In the genomic region with DNA sequence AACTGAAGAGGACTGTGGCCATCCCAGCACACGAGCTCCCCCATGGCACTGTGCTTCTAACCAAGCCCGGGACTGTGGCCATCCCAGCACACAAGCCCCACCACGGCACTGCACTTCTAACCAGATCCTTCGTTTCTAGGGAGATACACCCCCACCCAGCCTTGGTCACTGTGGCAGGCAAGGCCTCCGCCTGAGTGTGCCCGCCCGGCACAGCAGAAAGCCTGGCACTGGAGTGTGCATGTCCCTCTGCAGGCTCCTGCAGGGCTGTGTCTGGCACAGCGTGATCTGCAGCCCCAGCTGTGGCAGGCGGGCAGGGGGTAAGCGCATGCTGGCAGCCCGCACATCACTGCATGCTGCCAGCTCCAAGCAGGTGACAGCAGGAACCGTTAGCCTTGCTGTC, we compare ENCODE assay signal across 16 cellular contexts. TPM values are rescaled to one million over a fixed set of nuclear protein-coding genes. Genes with fewer than 3 reads are reported as not detected.
A peak's percentile ranks its signal among the peaks of the same experiment; 100 is the strongest.
DNase-seq lines count a peak whose midpoint lies in the region; ATAC-seq and TF ChIP-seq lines count a peak whose summit lies in the region.
"Had no signal": no experiment of that assay in that cellular context is flagged by ENCODE, and none has a peak within 500 bp of the region (broad histone marks: within the 10 kb centered on the region; RNA-seq: fewer than 3 reads in every experiment).

No MANE protein-coding gene starts in this region.

- no peak overlapping the region for H3K4me3 ChIP-seq in SK-N-SH (ENCODE audit: low read depth in 2 of 2, low read length in 1 of 2)
- H3K4me3 ChIP-seq: breast epithelium, Peyer's patch, psoas muscle had no signal

- no peaks in the 10 kb centered on the region for H3K9me2 ChIP-seq in SK-N-SH

- no peak for DNase-seq in SK-N-SH
- DNase-seq in left cardiac atrium, result no peak
- no peak for DNase-seq in HK-2 (ENCODE audit: unreplicated experiment)
- DNase-seq in DMS79 treated with DMSO at 0.1 percent for 48 hours (lab: John Stamatoyannopoulos, UW), result no peak
- DNase-seq in NOMO-1 (lab: John Stamatoyannopoulos, UW; ENCODE audit: unreplicated experiment in 2 of 2), result no peak
- DNase-seq: activated naive CD4-positive, alpha-beta T cell treated with anti-CD3 and anti-CD28 coated beads, Interleukin-2, amount 50 U/mL, for 16 hours; effector CD8-positive, alpha-beta T cell; NCI-H510A treated with DMSO at 0.1 percent for 48 hours; psoas muscle; T-helper 1 cell had no signal

- H3K36me3 ChIP-seq in SK-N-SH (replicated peaks in 1 of 2; ENCODE audit: control insufficient read depth in 1 of 2, insufficient read depth in 2 of 2, low read length in 1 of 2), result no peaks in the 10 kb centered on the region
- H3K36me3 ChIP-seq: breast epithelium, Peyer's patch had no signal

- no peak overlapping the region for H3K4me2 ChIP-seq in SK-N-SH

- peaks cover 2% of the 10 kb centered on the region for H3F3A ChIP-seq in SK-N-SH (replicated peaks; ENCODE audit: insufficient read depth)

- H2AFZ ChIP-seq in SK-N-SH (ENCODE audit: low read depth), result no peak overlapping the region

- peaks cover 22% of the 10 kb centered on the region for H3K4me1 Mint-ChIP-seq in nephron

- no peak for TF ChIP-seq EP300 in SK-N-SH (IDR thresholded peaks at IDR 0.05; ENCODE audit: borderline replicate concordance in 1 of 2, low read depth in 1 of 2, low read length in 1 of 2)

- no peaks in the 10 kb centered on the region for H3K27me3 ChIP-seq in SK-N-SH (ENCODE audit: insufficient read depth)
- H3K27me3 ChIP-seq: breast epithelium, Peyer's patch had no signal

- H3K27ac ChIP-seq in SK-N-SH (ENCODE audit: low read depth in 2 of 2, low read length in 1 of 2), result no peak overlapping the region; a peak in 1 of 4 replicates
- H3K27ac ChIP-seq: psoas muscle had no signal

- TF ChIP-seq CTCF in SK-N-SH (IDR thresholded peaks at IDR 0.05) (no peak), nephron (IDR thresholded peaks at IDR 0.05; ENCODE audit: unreplicated experiment in 3 of 3) (no peak)

- CTCF ChIA-PET in SK-N-SH (lab: Yijun Ruan, JAX), result interaction anchor here (1.0 to 1.1 kb wide), 2 partner anchors 9 to 19 kb away, joined by 3 read pairs; no protein-coding TSS in a partner anchor

- ATAC-seq in SK-N-SH treated with all-trans-retinoic acid at 6 μM for 48 hours, result peak; percentile 17; the same call in 2 of the 3 replicates
- peak; percentile 58 to 68 for ATAC-seq in left cardiac atrium
- no peak for ATAC-seq in HG02588 (IDR thresholded peaks at IDR 0.05; ENCODE audit: unreplicated experiment)
- ATAC-seq: activated CD4-positive, CD25-positive, alpha-beta regulatory T cell treated with anti-CD3 and anti-CD28 coated beads, Interleukin-2, amount 50 U/mL, for 24 hours had no signal

- H3K27me3 Mint-ChIP-seq in nephron (ENCODE audit: low read depth), result peaks cover 13% of the 10 kb centered on the region

- no peaks in the 10 kb centered on the region for H3K9me3 Mint-ChIP-seq in nephron

- TF ChIP-seq RAD21 in SK-N-SH (IDR thresholded peaks at IDR 0.05; ENCODE audit: low read length), result no peak

- peak overlapping the region; percentile 27 to 73 (median 63) for H3K27ac Mint-ChIP-seq in nephron

- H3K36me3 Mint-ChIP-seq in nephron (ENCODE audit: low read depth), result no peaks in the 10 kb centered on the region

- H3K9me3 ChIP-seq in SK-N-SH, result no peaks in the 10 kb centered on the region
- H3K9me3 ChIP-seq: breast epithelium, Peyer's patch, psoas muscle had no signal

- H3K4me1 ChIP-seq in SK-N-SH (ENCODE audit: control insufficient read depth in 1 of 2, insufficient read depth in 2 of 2, low read depth in 1 of 2, low read length in 1 of 2), result peaks cover 0 to 66% of the 10 kb centered on the region in 2 experiments; a peak in 1 of 4 replicates
- H3K4me1 ChIP-seq: psoas muscle had no signal

- 68% methylated on average over 6 of the region's 12 CpGs for WGBS in SK-N-SH (ENCODE audit: low lambda C conversion rate)

- peaks cover 80% of the 10 kb centered on the region; the same call in 1 of the 2 replicates for H3K79me2 ChIP-seq in SK-N-SH (ENCODE audit: insufficient read depth)

- peaks cover 53% of the 10 kb centered on the region; the same call in 1 of the 2 replicates for H4K20me1 ChIP-seq in SK-N-SH (ENCODE audit: insufficient read depth)

- POLR2A ChIA-PET in SK-N-SH (lab: Yijun Ruan, JAX), result interaction anchor here (2.1 kb wide), 1 partner anchor 10 kb away, joined by 5 read pairs; no protein-coding TSS in a partner anchor

- H3K4me3 Mint-ChIP-seq in nephron, result no peak overlapping the region

- H3K9ac ChIP-seq in SK-N-SH, result no peak overlapping the region

- intact Hi-C loops in left cardiac atrium (cut with DNase I), result no loop called here

TF ChIP-seq in SK-N-SH treated with all-trans-retinoic acid at 6 μM for 48 hours, 23 proteins besides CTCF, POLR2A, EP300 and RAD21 (continues in another document):
- no peak for TF ChIP-seq ZNF565 (CRISPR knock-in tag; conservative IDR thresholded peaks at IDR 0.05; ENCODE audit: low read depth)
- TF ChIP-seq BACH2 (CRISPR knock-in tag; IDR thresholded peaks at IDR 0.05; ENCODE audit: borderline replicate concordance), result no peak
- TF ChIP-seq, protein P1, sequence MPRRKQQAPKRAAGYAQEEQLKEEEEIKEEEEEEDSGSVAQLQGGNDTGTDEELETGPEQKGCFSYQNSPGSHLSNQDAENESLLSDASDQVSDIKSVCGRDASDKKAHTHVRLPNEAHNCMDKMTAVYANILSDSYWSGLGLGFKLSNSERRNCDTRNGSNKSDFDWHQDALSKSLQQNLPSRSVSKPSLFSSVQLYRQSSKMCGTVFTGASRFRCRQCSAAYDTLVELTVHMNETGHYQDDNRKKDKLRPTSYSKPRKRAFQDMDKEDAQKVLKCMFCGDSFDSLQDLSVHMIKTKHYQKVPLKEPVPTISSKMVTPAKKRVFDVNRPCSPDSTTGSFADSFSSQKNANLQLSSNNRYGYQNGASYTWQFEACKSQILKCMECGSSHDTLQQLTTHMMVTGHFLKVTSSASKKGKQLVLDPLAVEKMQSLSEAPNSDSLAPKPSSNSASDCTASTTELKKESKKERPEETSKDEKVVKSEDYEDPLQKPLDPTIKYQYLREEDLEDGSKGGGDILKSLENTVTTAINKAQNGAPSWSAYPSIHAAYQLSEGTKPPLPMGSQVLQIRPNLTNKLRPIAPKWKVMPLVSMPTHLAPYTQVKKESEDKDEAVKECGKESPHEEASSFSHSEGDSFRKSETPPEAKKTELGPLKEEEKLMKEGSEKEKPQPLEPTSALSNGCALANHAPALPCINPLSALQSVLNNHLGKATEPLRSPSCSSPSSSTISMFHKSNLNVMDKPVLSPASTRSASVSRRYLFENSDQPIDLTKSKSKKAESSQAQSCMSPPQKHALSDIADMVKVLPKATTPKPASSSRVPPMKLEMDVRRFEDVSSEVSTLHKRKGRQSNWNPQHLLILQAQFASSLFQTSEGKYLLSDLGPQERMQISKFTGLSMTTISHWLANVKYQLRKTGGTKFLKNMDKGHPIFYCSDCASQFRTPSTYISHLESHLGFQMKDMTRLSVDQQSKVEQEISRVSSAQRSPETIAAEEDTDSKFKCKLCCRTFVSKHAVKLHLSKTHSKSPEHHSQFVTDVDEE (CRISPR knock-in tag; IDR thresholded peaks at IDR 0.05), result no peak
- no peak for TF ChIP-seq CSDC2 (CRISPR knock-in tag; IDR thresholded peaks at IDR 0.05)
- no peak for TF ChIP-seq ZFP30 (CRISPR knock-in tag; IDR thresholded peaks at IDR 0.05)
- TF ChIP-seq TOX (CRISPR knock-in tag; IDR thresholded peaks at IDR 0.05; ENCODE audit: borderline replicate concordance), result no peak
- no peak for TF ChIP-seq TCF4 (CRISPR knock-in tag; IDR thresholded peaks at IDR 0.05; ENCODE audit: borderline replicate concordance)

TF ChIP-seq in SK-N-SH, 30 proteins besides CTCF, POLR2A, EP300 and RAD21 (continues in another document):
- no peak for TF ChIP-seq FOXM1 (IDR thresholded peaks at IDR 0.05; ENCODE audit: low read depth)
- TF ChIP-seq EZH2phosphoT487 (IDR thresholded peaks at IDR 0.05; ENCODE audit: borderline replicate concordance, low read depth), result no peak
- TF ChIP-seq, protein P2, sequence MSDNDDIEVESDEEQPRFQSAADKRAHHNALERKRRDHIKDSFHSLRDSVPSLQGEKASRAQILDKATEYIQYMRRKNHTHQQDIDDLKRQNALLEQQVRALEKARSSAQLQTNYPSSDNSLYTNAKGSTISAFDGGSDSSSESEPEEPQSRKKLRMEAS (IDR thresholded peaks at IDR 0.05; ENCODE audit: low read depth), result no peak
- TF ChIP-seq, protein P3, sequence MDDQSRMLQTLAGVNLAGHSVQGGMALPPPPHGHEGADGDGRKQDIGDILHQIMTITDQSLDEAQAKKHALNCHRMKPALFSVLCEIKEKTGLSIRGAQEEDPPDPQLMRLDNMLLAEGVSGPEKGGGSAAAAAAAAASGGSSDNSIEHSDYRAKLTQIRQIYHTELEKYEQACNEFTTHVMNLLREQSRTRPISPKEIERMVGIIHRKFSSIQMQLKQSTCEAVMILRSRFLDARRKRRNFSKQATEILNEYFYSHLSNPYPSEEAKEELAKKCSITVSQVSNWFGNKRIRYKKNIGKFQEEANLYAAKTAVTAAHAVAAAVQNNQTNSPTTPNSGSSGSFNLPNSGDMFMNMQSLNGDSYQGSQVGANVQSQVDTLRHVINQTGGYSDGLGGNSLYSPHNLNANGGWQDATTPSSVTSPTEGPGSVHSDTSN (IDR thresholded peaks at IDR 0.05), result no peak

RNA-seq across cellular contexts. Expression of a gene that starts 49.8 kb away (rescaled TPM):
- 9.6 and 10.6 TPM in 2 replicates for polyA plus RNA-seq in SK-N-SH (2012; rRNA removed)
- polyA plus RNA-seq in SK-N-SH (2012; cell fraction: cytosol; rRNA removed), result 5.3 and 8.4 TPM in 2 replicates
- 12.9 and 13.1 TPM in 2 replicates for polyA plus RNA-seq in SK-N-SH (2012; cell fraction: nucleus; rRNA removed)
- total RNA-seq in left cardiac atrium, result 10 to 100 TPM; 21.4 to 24.7 TPM
